In genomic region chr10:86451604-86451960, GRCh38 we compare ENCODE assay signal across 22 cellular contexts.
A peak's percentile ranks its signal among the peaks of the same experiment; 100 is the strongest.
DNase-seq lines count a peak whose midpoint lies in the region; ATAC-seq, FAIRE-seq and TF ChIP-seq lines count a peak whose summit lies in the region.
"Had no signal": no experiment of that assay in that cellular context is flagged by ENCODE, and none has a peak within 500 bp of the region (broad histone marks: within the 10 kb centered on the region; RNA-seq: fewer than 3 reads in every experiment).

No MANE protein-coding gene starts in this region.

- intact Hi-C loops in naive thymus-derived CD4-positive, alpha-beta T cell (cut with micrococcal nuclease) = loop anchor here in 1 of 2 donors (2.0 kb wide), 1 partner anchor 51 kb away; no protein-coding TSS in a partner anchor
- intact Hi-C loops in vagina (cut with DNase I) = no loop called here

- H3K9me2 ChIP-seq in DOHH2 (replicated peaks; ENCODE audit: control insufficient read depth, low read length) = no peaks in the 10 kb centered on the region

- H4K20me1 ChIP-seq in DOHH2 (ENCODE audit: control insufficient read depth, insufficient read depth, low read depth, low read length) = no peaks in the 10 kb centered on the region

- no peak for TF ChIP-seq POLR2A in vagina (IDR thresholded peaks at IDR 0.05)

- H3K4me3 ChIP-seq in DOHH2 (ENCODE audit: low read length) = peak overlapping the region; percentile 34; the same call in 1 of the 2 replicates
- no peak overlapping the region for H3K4me3 ChIP-seq in naive thymus-derived CD4-positive, alpha-beta T cell (ENCODE audit: low read length)
- no peak overlapping the region for H3K4me3 ChIP-seq in vagina
- H3K4me3 ChIP-seq: colonic mucosa, GM23248, SK-N-MC had no signal

- peaks cover 74% of the 10 kb centered on the region for H3K4me1 ChIP-seq in DOHH2 (ENCODE audit: control insufficient read depth, low read length)
- no peaks in the 10 kb centered on the region for H3K4me1 ChIP-seq in naive thymus-derived CD4-positive, alpha-beta T cell (ENCODE audit: control insufficient read depth in 2 of 2, insufficient read depth in 2 of 2, low read length in 2 of 2)
- H3K4me1 ChIP-seq in vagina = no peaks in the 10 kb centered on the region
- H3K4me1 ChIP-seq: colonic mucosa had no signal

- peaks cover 87% of the 10 kb centered on the region for H3K36me3 ChIP-seq in DOHH2 (ENCODE audit: control insufficient read depth, low read length)
- peaks cover 4 to 42% (median 8%) of the 10 kb centered on the region in 3 experiments for H3K36me3 ChIP-seq in naive thymus-derived CD4-positive, alpha-beta T cell (ENCODE audit: control insufficient read depth in 2 of 3, insufficient read depth in 3 of 3, low read length in 3 of 3)
- H3K36me3 ChIP-seq in vagina = peaks cover 6 to 54% of the 10 kb centered on the region in 2 donors

- ATAC-seq in GM21737 (IDR thresholded peaks at IDR 0.05; ENCODE audit: unreplicated experiment) = peak; percentile 55
- no peak for ATAC-seq in naive thymus-derived CD4-positive, alpha-beta T cell

- H3K27me3 ChIP-seq in DOHH2 (ENCODE audit: control insufficient read depth, low read length) = no peaks in the 10 kb centered on the region
- no peaks in the 10 kb centered on the region for H3K27me3 ChIP-seq in naive thymus-derived CD4-positive, alpha-beta T cell (ENCODE audit: control insufficient read depth in 2 of 2, insufficient read depth in 2 of 2, low read length in 2 of 2)
- no peaks in the 10 kb centered on the region for H3K27me3 ChIP-seq in vagina
- H3K27me3 ChIP-seq: brain microvascular endothelial cell, colonic mucosa, neutrophil had no signal

- peak overlapping the region; percentile 79 for H3K27ac ChIP-seq in DOHH2 (ENCODE audit: low read depth, low read length)
- H3K27ac ChIP-seq in naive thymus-derived CD4-positive, alpha-beta T cell (ENCODE audit: low read depth, low read length) = no peak overlapping the region
- H3K27ac ChIP-seq in vagina = no peak overlapping the region
- no peak overlapping the region for H3K27ac ChIP-seq in caudate nucleus (ENCODE audit: low read depth, low read length)
- H3K27ac ChIP-seq: brain microvascular endothelial cell, C4-2B, colonic mucosa, GM23248, SK-N-MC had no signal

- peak overlapping the region; percentile 57 for H3K4me2 ChIP-seq in DOHH2 (ENCODE audit: low read length)

- POLR2A ChIA-PET in naive thymus-derived CD4-positive, alpha-beta T cell (lab: Charles Lee) = no interaction called here

- no peaks in the 10 kb centered on the region for H3K27me3 Mint-ChIP-seq in naive thymus-derived CD4-positive, alpha-beta T cell

- H3K9me3 Mint-ChIP-seq in naive thymus-derived CD4-positive, alpha-beta T cell = no peaks in the 10 kb centered on the region

- peaks cover 31% of the 10 kb centered on the region for H3K79me2 ChIP-seq in DOHH2 (ENCODE audit: control insufficient read depth, low read length)

- H3K36me3 Mint-ChIP-seq in naive thymus-derived CD4-positive, alpha-beta T cell = peaks cover 17 to 69% (median 51%) of the 10 kb centered on the region in 5 donors

- no peak overlapping the region for H3K4me3 Mint-ChIP-seq in naive thymus-derived CD4-positive, alpha-beta T cell

- peak overlapping the region in 6 of 9 donors; percentile 5 to 38 (median 22) for H3K27ac Mint-ChIP-seq in naive thymus-derived CD4-positive, alpha-beta T cell

- no peak for FAIRE-seq in HTR-8/SVneo (lab: Jason Lieb, UNC)
- FAIRE-seq: GM12891, HepG2 had no signal

- H3K4me1 Mint-ChIP-seq in naive thymus-derived CD4-positive, alpha-beta T cell = peaks cover 15 to 45% (median 34%) of the 10 kb centered on the region in 7 donors

- DNase-seq in HK-2 (ENCODE audit: unreplicated experiment) = peak; percentile 60
- no peak for DNase-seq in naive thymus-derived CD4-positive, alpha-beta T cell
- no peak for DNase-seq in vagina (ENCODE audit: extremely low spot score in 2 of 2)
- no peak for DNase-seq in HTR-8/SVneo (ENCODE audit: insufficient read length, low spot score)
- no peak for DNase-seq in islet precursor cell
- no peak for DNase-seq in caudate nucleus (lab: John Stamatoyannopoulos, UW)
- DNase-seq: activated CD4-positive, alpha-beta T cell treated with anti-CD3 and anti-CD28 coated beads, Interleukin-2, amount 50 U/mL, for 4 hours; activated CD8-positive, alpha-beta memory T cell treated with anti-CD3 and anti-CD28 coated beads, Interleukin-2, amount 50 U/mL, for 48 hours; activated effector memory CD4-positive, alpha-beta T cell treated with Interleukin-2 at 50 U/mL for 16 hours; brain microvascular endothelial cell; colonic mucosa; DMS53; GM23248; NCI-H1092; NK-92 treated with Interleukin-12 subunit alpha and Interleukin-12 subunit beta, amount 100 ng/mL, for 24 hours had no signal

- no peak for TF ChIP-seq CTCF in DOHH2 (IDR thresholded peaks at IDR 0.05; ENCODE audit: low read depth, low read length, poor library complexity, severe bottlenecking)
- no peak for TF ChIP-seq CTCF in vagina (IDR thresholded peaks at IDR 0.05)

- peaks cover 20% of the 10 kb centered on the region for H3F3A ChIP-seq in DOHH2 (ENCODE audit: control insufficient read depth, insufficient read depth)

- no peaks in the 10 kb centered on the region for H3K9me3 ChIP-seq in DOHH2 (ENCODE audit: control insufficient read depth, insufficient read depth, low read length)
- H3K9me3 ChIP-seq in naive thymus-derived CD4-positive, alpha-beta T cell (ENCODE audit: control insufficient read depth in 2 of 3, low read length in 3 of 3) = no peaks in the 10 kb centered on the region
- H3K9me3 ChIP-seq in vagina = no peaks in the 10 kb centered on the region
- H3K9me3 ChIP-seq: colonic mucosa, neutrophil had no signal

- CTCF ChIA-PET in naive thymus-derived CD4-positive, alpha-beta T cell (lab: Charles Lee) = no interaction called here
